12 cellular contexts compared by ENCODE assay signal in the genomic region with DNA sequence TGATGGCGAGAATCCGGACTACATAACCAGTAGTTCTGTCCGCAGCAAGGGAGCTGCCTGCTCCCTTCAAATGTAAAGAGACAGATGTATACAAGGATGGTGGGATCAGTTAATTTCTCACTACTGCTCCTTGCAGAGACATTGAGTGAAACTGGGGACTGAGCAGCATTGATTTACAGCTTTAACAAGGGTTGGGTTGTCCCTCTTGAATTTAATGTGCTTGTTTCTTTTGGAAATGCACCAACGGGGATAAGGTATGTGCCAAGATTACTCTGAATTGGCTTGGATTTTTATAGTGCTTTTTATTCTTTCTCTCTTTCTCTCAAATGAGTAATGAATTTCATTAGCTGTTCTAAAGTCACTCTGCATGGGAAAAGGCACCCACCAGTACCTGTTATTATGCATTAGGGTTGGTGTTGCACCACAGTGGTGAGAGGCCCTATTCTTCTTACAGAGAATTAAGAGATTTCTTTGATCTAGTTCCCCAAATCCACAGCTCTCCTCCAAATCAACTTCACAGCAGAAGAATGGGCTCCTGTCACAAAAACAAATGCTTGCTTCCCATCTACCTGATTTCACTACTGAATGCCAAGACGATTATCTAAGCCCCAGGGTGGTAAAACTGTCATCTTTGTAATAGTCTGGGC.
DNase-seq lines count a peak whose midpoint lies in the region; ATAC-seq and TF ChIP-seq lines count a peak whose summit lies in the region.
"Had no signal": no experiment of that assay in that cellular context is flagged by ENCODE, and none has a peak within 500 bp of the region (broad histone marks: within the 10 kb centered on the region; RNA-seq: fewer than 3 reads in every experiment).

No MANE protein-coding gene starts in this region.

- no peak overlapping the region for H4K5ac ChIP-seq in mesendoderm (ENCODE audit: low read length)

- H3K79me2 ChIP-seq in PC-3 (ENCODE audit: low read length), result no peaks in the 10 kb centered on the region
- no peaks in the 10 kb centered on the region for H3K79me2 ChIP-seq in mesendoderm (ENCODE audit: control insufficient read depth, insufficient read depth, low read length)

- no peak overlapping the region for H3K56ac ChIP-seq in mesendoderm (ENCODE audit: low read length)

- no peak overlapping the region for H2AK5ac ChIP-seq in mesendoderm (ENCODE audit: low read length)

- ATAC-seq in PC-3, result peak; percentile 87
- no peak for ATAC-seq in GM21390 (IDR thresholded peaks at IDR 0.05; ENCODE audit: unreplicated experiment)
- no peak for ATAC-seq in GM21576 (IDR thresholded peaks at IDR 0.05; ENCODE audit: unreplicated experiment)

- H3K9me3 Mint-ChIP-seq in T-helper 1 cell treated with Interleukin-12 subunit alpha and Interleukin-12 subunit beta and Interleukin-4 antibody, amounts not matched to agents 30 μg/mL and 1 μg/mL, for 36 hours, result no peaks in the 10 kb centered on the region

- BruUV-seq in PC-3 (replicated peaks; lab: Mats Ljungman, UMichigan), result no TSS peak

- CTCF ChIA-PET in PC-3 (lab: Charles Lee), result no interaction called here

- DNase-seq in T-helper 1 cell, result no peak
- DNase-seq in PC-3, result peak; percentile 51
- DNase-seq in dedifferentiated amniotic fluid mesenchymal stem cell (ENCODE audit: extremely low spot score), result peak; percentile 43
- peak; percentile 57 for DNase-seq in prostate gland (ENCODE audit: low spot score)
- no peak for DNase-seq in mesendoderm
- DNase-seq: dermis blood vessel endothelial cell, DND-41, NCI-H1417 treated with DMSO at 0.1 percent for 48 hours, small intestine had no signal

- H3K23ac ChIP-seq in mesendoderm (ENCODE audit: low read length), result no peak overlapping the region

- no peak overlapping the region for H3K9ac ChIP-seq in PC-3 (ENCODE audit: low read length)
- no peak overlapping the region for H3K9ac ChIP-seq in mesendoderm (ENCODE audit: low read length)

- H3K27me3 Mint-ChIP-seq in T-helper 1 cell treated with Interleukin-12 subunit alpha and Interleukin-12 subunit beta and Interleukin-4 antibody, amounts not matched to agents 30 μg/mL and 1 μg/mL, for 36 hours (ENCODE audit: low read depth), result no peaks in the 10 kb centered on the region

- TF ChIP-seq POLR2A in prostate gland (IDR thresholded peaks at IDR 0.05), result no peak

- H2BK120ac ChIP-seq in mesendoderm (ENCODE audit: low read depth, low read length), result no peak overlapping the region

- no peak overlapping the region for H2BK5ac ChIP-seq in mesendoderm (ENCODE audit: low read length)

- no peaks in the 10 kb centered on the region for H3K9me2 ChIP-seq in PC-3 (replicated peaks; ENCODE audit: low read length)

- H3K4me1 Mint-ChIP-seq in T-helper 1 cell treated with Interleukin-12 subunit alpha and Interleukin-12 subunit beta and Interleukin-4 antibody, amounts not matched to agents 30 μg/mL and 1 μg/mL, for 36 hours (ENCODE audit: low read depth), result peaks cover 77% of the 10 kb centered on the region

- POLR2A ChIA-PET in PC-3 (lab: Charles Lee; ENCODE audit: unreplicated experiment), result no interaction called here

- no peak overlapping the region for H2BK15ac ChIP-seq in mesendoderm (replicated peaks; ENCODE audit: low read depth)

- H3K27ac Mint-ChIP-seq in T-helper 1 cell treated with Interleukin-12 subunit alpha and Interleukin-12 subunit beta and Interleukin-4 antibody, amounts not matched to agents 30 μg/mL and 1 μg/mL, for 36 hours, result peak overlapping the region; percentile 3

- H2AFZ ChIP-seq in PC-3 (ENCODE audit: low read length), result no peak overlapping the region

- H3K4me2 ChIP-seq in PC-3 (ENCODE audit: low read length) (0 out of 2 replicates have a peak overlapping the region, but pooled peaks have one; percentile 15), mesendoderm (ENCODE audit: low read length) (no peak overlapping the region)

- H3K4me3 Mint-ChIP-seq in T-helper 1 cell treated with Interleukin-12 subunit alpha and Interleukin-12 subunit beta and Interleukin-4 antibody, amounts not matched to agents 30 μg/mL and 1 μg/mL, for 36 hours, result no peak overlapping the region

- intact Hi-C loops in PC-3 (cut with micrococcal nuclease), result loop anchor here (10.0 kb wide), 1 partner anchor 730 kb away; no protein-coding TSS in a partner anchor
- intact Hi-C loops in prostate gland (cut with DNase I), result no loop called here

- H3K27me3 ChIP-seq in PC-3 (ENCODE audit: low read length), result no peaks in the 10 kb centered on the region
- no peaks in the 10 kb centered on the region for H3K27me3 ChIP-seq in prostate gland (replicated peaks; ENCODE audit: insufficient read depth)
- H3K27me3 ChIP-seq in mesendoderm (ENCODE audit: insufficient read depth, low read length, poor library complexity), result no peaks in the 10 kb centered on the region

- H3K36me3 ChIP-seq in PC-3 (ENCODE audit: low read depth, low read length) (no peaks in the 10 kb centered on the region), prostate gland (no peaks in the 10 kb centered on the region), mesendoderm (ENCODE audit: control insufficient read depth, insufficient read depth, low read length) (no peaks in the 10 kb centered on the region)

- H4K8ac ChIP-seq in mesendoderm (ENCODE audit: low read depth, low read length), result no peak overlapping the region

- H3F3A ChIP-seq in PC-3 (ENCODE audit: low read length, unreplicated experiment), result no peaks in the 10 kb centered on the region

- no peaks in the 10 kb centered on the region for H4K20me1 ChIP-seq in PC-3 (ENCODE audit: low read length)

- H3K4me1 ChIP-seq in PC-3 (ENCODE audit: insufficient read depth, low read length), result peaks cover 11% of the 10 kb centered on the region
- H3K4me1 ChIP-seq in prostate gland (replicated peaks), result peaks cover 3% of the 10 kb centered on the region
- H3K4me1 ChIP-seq in mesendoderm (ENCODE audit: control insufficient read depth, low read depth, low read length), result no peaks in the 10 kb centered on the region

- H3K4ac ChIP-seq in mesendoderm (ENCODE audit: low read depth, low read length), result no peak overlapping the region

- H3K27ac ChIP-seq in PC-3 (ENCODE audit: low read length), result peak overlapping the region; percentile 67
- H3K27ac ChIP-seq in prostate gland, result no peak overlapping the region
- H3K27ac ChIP-seq in mesendoderm (ENCODE audit: low read depth, low read length), result no peak overlapping the region

- H3K9me3 ChIP-seq in PC-3 (ENCODE audit: low read length) (no peaks in the 10 kb centered on the region), prostate gland (no peaks in the 10 kb centered on the region)

- no peaks in the 10 kb centered on the region for H3K79me1 ChIP-seq in mesendoderm (ENCODE audit: low read length)

- peaks cover 39% of the 10 kb centered on the region for H3K36me3 Mint-ChIP-seq in T-helper 1 cell treated with Interleukin-12 subunit alpha and Interleukin-12 subunit beta and Interleukin-4 antibody, amounts not matched to agents 30 μg/mL and 1 μg/mL, for 36 hours (ENCODE audit: low read depth)

- no peak overlapping the region for H3K18ac ChIP-seq in mesendoderm (ENCODE audit: low read length)

- WGBS in prostate gland, result 14% methylated on average over 5 of the region's 5 CpGs
- no CpG with 5 or more reads among the region's 5 CpGs for WGBS in mesendoderm (ENCODE audit: extremely low coverage, insufficient coverage, low lambda C conversion rate)

- H3K4me3 ChIP-seq in PC-3 (ENCODE audit: low read length) (no peak overlapping the region), prostate gland (no peak overlapping the region), mesendoderm (ENCODE audit: low read length) (no peak overlapping the region)

- TF ChIP-seq CTCF in PC-3 (conservative IDR thresholded peaks at IDR 0.05; ENCODE audit: low read depth, low read length), result no peak
- TF ChIP-seq CTCF in prostate gland (IDR thresholded peaks at IDR 0.05), result no peak

Comparison
In these comparisons a context has a peak if more than half of its experiments do, and no peak if none do; other contexts are left out.
1. DNase-seq: peak in PC-3 (single experiment), dedifferentiated amniotic fluid mesenchymal stem cell (single experiment) and prostate gland (single experiment); none in T-helper 1 cell (0 of 5) and mesendoderm (single experiment).